ENCODE assay signal across 1 cellular context in the genomic region with DNA sequence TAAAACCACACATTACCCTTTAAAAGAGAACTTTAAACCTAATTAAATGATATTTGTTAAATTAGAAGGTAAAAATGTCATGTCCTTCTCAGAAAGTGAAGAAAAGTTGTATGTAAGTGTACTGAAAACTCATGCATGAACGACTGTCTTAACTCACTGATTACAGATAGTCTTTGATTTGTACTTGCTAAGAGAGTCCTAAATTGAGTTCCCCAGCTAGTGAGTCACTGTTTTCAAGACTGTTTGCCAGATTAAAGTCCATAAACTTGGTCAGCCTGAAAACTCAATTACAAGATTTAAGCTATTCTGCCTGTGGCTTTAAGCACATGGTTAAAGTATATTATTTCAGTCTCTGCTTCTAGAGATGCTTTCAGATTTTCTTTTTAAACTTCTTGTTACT.
TF ChIP-seq lines count a peak whose summit lies in the region.

No MANE protein-coding gene starts in this region.

TF ChIP-seq in endothelial cell of umbilical vein, 7 proteins besides CTCF, POLR2A, EP300 and RAD21 (continued from another document):
- TF ChIP-seq, protein P1, sequence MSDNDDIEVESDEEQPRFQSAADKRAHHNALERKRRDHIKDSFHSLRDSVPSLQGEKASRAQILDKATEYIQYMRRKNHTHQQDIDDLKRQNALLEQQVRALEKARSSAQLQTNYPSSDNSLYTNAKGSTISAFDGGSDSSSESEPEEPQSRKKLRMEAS (IDR thresholded peaks at IDR 0.05; ENCODE audit: insufficient read depth, insufficient read length) = no peak
- TF ChIP-seq JUN (IDR thresholded peaks at IDR 0.05; ENCODE audit: borderline replicate concordance, insufficient read depth, insufficient read length, low read depth) (no peak), EZH2 (IDR thresholded peaks at IDR 0.05; ENCODE audit: borderline replicate concordance, low read depth, low read length, severe bottlenecking) (no peak)
TF ChIP-seq in endothelial cell of umbilical vein: peak in this region for 0.
